Comparison of ENCODE assay signal across 1 cellular context in the genomic region with DNA sequence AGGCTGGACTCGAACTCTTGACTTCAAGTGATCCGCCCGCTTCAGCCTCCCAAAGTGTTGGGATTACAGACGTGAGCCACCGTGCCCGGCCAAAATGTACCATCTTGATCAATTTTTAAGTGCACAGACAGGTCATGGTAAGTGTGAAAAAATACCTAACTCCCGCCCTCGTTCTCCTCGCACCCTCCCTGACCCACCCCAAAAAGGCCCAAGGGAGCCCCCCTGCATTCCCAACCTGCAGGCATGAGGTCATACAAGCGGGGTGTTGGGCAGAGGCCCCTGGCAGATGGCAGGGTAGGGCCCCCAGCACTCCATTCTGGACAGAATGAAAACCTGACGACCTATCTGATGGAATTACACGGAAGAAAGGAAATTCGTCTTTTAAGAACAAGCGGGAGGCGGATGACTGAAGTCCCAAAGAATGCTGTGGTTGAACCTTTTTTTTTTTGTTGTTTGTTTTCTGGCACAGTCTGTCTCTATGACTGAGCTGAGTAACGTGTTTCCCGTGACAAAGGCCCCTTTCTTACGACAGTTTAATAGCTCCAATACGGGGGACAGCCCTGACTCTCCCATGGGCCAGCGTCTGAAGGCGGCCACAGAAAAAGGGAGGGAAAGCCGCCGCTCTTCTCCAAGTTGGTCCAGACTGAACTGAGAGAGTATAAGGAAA.
TF ChIP-seq lines count a peak whose summit lies in the region.

No MANE protein-coding gene starts in this region.

TF ChIP-seq in HCT116, 20 proteins besides CTCF, POLR2A, EP300 and RAD21 (continued from another document):
- TF ChIP-seq, protein P1, sequence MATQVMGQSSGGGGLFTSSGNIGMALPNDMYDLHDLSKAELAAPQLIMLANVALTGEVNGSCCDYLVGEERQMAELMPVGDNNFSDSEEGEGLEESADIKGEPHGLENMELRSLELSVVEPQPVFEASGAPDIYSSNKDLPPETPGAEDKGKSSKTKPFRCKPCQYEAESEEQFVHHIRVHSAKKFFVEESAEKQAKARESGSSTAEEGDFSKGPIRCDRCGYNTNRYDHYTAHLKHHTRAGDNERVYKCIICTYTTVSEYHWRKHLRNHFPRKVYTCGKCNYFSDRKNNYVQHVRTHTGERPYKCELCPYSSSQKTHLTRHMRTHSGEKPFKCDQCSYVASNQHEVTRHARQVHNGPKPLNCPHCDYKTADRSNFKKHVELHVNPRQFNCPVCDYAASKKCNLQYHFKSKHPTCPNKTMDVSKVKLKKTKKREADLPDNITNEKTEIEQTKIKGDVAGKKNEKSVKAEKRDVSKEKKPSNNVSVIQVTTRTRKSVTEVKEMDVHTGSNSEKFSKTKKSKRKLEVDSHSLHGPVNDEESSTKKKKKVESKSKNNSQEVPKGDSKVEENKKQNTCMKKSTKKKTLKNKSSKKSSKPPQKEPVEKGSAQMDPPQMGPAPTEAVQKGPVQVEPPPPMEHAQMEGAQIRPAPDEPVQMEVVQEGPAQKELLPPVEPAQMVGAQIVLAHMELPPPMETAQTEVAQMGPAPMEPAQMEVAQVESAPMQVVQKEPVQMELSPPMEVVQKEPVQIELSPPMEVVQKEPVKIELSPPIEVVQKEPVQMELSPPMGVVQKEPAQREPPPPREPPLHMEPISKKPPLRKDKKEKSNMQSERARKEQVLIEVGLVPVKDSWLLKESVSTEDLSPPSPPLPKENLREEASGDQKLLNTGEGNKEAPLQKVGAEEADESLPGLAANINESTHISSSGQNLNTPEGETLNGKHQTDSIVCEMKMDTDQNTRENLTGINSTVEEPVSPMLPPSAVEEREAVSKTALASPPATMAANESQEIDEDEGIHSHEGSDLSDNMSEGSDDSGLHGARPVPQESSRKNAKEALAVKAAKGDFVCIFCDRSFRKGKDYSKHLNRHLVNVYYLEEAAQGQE (IDR thresholded peaks at IDR 0.05; ENCODE audit: low read depth), result no peak
- TF ChIP-seq ZFX (IDR thresholded peaks at IDR 0.05), result no peak
- TF ChIP-seq EZH2phosphoT487 (IDR thresholded peaks at IDR 0.05; ENCODE audit: borderline replicate concordance), result no peak
- no peak; the same call in 1 of the 2 replicates for TF ChIP-seq ELF1 (IDR thresholded peaks at IDR 0.05; ENCODE audit: borderline replicate concordance, low read depth)
- TF ChIP-seq JUND (IDR thresholded peaks at IDR 0.05), result peak; percentile 99
- TF ChIP-seq, protein P2, sequence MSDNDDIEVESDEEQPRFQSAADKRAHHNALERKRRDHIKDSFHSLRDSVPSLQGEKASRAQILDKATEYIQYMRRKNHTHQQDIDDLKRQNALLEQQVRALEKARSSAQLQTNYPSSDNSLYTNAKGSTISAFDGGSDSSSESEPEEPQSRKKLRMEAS (IDR thresholded peaks at IDR 0.05), result peak; percentile 96
- no peak for TF ChIP-seq EZH2 (IDR thresholded peaks at IDR 0.05)
- TF ChIP-seq TCF7L2 (IDR thresholded peaks at IDR 0.05; ENCODE audit: borderline replicate concordance, extremely low read depth, insufficient read depth, insufficient read length), result no peak
- TF ChIP-seq FOSL1 (IDR thresholded peaks at IDR 0.05; ENCODE audit: low read depth), result peak; percentile 98
- TF ChIP-seq CEBPB (IDR thresholded peaks at IDR 0.05; ENCODE audit: low read depth), result peak; percentile 95
- peak; percentile 99 for TF ChIP-seq SP1 (IDR thresholded peaks at IDR 0.05; ENCODE audit: low read depth)
- peak; percentile 98 for TF ChIP-seq CBX3 (IDR thresholded peaks at IDR 0.05; ENCODE audit: low read depth)
- peak; percentile 81 for TF ChIP-seq YY1 (IDR thresholded peaks at IDR 0.05; ENCODE audit: extremely low read depth, insufficient replicate concordance, low read depth, low read length)
- TF ChIP-seq ZNF274 (IDR thresholded peaks at IDR 0.05; ENCODE audit: low read depth, low read length), result no peak
- TF ChIP-seq, protein P3, sequence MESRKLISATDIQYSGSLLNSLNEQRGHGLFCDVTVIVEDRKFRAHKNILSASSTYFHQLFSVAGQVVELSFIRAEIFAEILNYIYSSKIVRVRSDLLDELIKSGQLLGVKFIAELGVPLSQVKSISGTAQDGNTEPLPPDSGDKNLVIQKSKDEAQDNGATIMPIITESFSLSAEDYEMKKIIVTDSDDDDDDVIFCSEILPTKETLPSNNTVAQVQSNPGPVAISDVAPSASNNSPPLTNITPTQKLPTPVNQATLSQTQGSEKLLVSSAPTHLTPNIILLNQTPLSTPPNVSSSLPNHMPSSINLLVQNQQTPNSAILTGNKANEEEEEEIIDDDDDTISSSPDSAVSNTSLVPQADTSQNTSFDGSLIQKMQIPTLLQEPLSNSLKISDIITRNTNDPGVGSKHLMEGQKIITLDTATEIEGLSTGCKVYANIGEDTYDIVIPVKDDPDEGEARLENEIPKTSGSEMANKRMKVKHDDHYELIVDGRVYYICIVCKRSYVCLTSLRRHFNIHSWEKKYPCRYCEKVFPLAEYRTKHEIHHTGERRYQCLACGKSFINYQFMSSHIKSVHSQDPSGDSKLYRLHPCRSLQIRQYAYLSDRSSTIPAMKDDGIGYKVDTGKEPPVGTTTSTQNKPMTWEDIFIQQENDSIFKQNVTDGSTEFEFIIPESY (IDR thresholded peaks at IDR 0.05; ENCODE audit: extremely low read depth, insufficient replicate concordance, low read length), result peak; percentile 79
- TF ChIP-seq EGR1 (IDR thresholded peaks at IDR 0.05; ENCODE audit: low read depth), result peak; percentile 71
- peak; percentile 80 for TF ChIP-seq SRF (IDR thresholded peaks at IDR 0.05; ENCODE audit: low read depth)
- TF ChIP-seq, protein P4, sequence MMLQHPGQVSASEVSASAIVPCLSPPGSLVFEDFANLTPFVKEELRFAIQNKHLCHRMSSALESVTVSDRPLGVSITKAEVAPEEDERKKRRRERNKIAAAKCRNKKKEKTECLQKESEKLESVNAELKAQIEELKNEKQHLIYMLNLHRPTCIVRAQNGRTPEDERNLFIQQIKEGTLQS (IDR thresholded peaks at IDR 0.05), result no peak; the same call in 1 of the 2 replicates
- peak; percentile 78 for TF ChIP-seq POLR2AphosphoS5 (IDR thresholded peaks at IDR 0.05; ENCODE audit: low read depth, low read length)
TF ChIP-seq in HCT116: peak in this region for 12.
